ENCODE assay signal across 9 cellular contexts in genomic region chr14:67999693-68000384, GRCh38.
DNase-seq lines count a peak whose midpoint lies in the region; ATAC-seq and TF ChIP-seq lines count a peak whose summit lies in the region.
"Had no signal": no experiment of that assay in that cellular context is flagged by ENCODE, and none has a peak within 500 bp of the region (broad histone marks: within the 10 kb centered on the region; RNA-seq: fewer than 3 reads in every experiment).

No MANE protein-coding gene starts in this region.

- H3K27ac Mint-ChIP-seq in Caco-2 (ENCODE audit: unreplicated experiment) (peak overlapping the region; percentile 48), osteocyte (ENCODE audit: unreplicated experiment) (peak overlapping the region; percentile 87), endodermal cell (no peak overlapping the region)

- H3K36me3 ChIP-seq in Caco-2 (ENCODE audit: control insufficient read depth, insufficient read depth, low read length) (no peaks in the 10 kb centered on the region), esophagus muscularis mucosa (no peaks in the 10 kb centered on the region), endodermal cell (ENCODE audit: control insufficient read depth, insufficient read depth, low read length) (no peaks in the 10 kb centered on the region)

- POLR2A ChIA-PET in Caco-2 (lab: Charles Lee), result no interaction called here
- POLR2A ChIA-PET in RWPE1 (lab: Yijun Ruan, JAX; ENCODE audit: low non-redundant PET), result no interaction called here

- 56% methylated on average over 5 of the region's 5 CpGs for WGBS in esophagus muscularis mucosa
- 28 to 35% methylated on average over 5 of the region's 5 CpGs for WGBS in lower leg skin, 2 donors
- 91 to 92% methylated on average over 3 to 4 of the region's 5 CpGs for WGBS in endodermal cell (ENCODE audit: insufficient coverage in 1 of 2, insufficient read length in 1 of 2), 2 experiments

- H3K27ac ChIP-seq in RWPE1, result no peak overlapping the region
- peak overlapping the region in 3 of 4 donors; percentile 0 to 34 (median 21) for H3K27ac ChIP-seq in esophagus muscularis mucosa (replicated peaks in 1 of 4)
- no peak overlapping the region for H3K27ac ChIP-seq in endodermal cell (ENCODE audit: low read depth, low read length)

- CTCF ChIA-PET in Caco-2 (lab: Charles Lee), result no interaction called here
- CTCF ChIA-PET in RWPE1 (lab: Yijun Ruan, JAX), result no interaction called here

- peaks cover 22% of the 10 kb centered on the region for H3K4me1 ChIP-seq in Caco-2
- peaks cover 0 to 20% (median 13%) of the 10 kb centered on the region in 4 donors for H3K4me1 ChIP-seq in esophagus muscularis mucosa
- H3K4me1 ChIP-seq in endodermal cell (ENCODE audit: control insufficient read depth, insufficient read depth, low read length), result no peaks in the 10 kb centered on the region

- H3K9me3 Mint-ChIP-seq in Caco-2 (ENCODE audit: unreplicated experiment) (no peaks in the 10 kb centered on the region), osteocyte (ENCODE audit: unreplicated experiment) (peaks cover 10% of the 10 kb centered on the region), endodermal cell (peaks cover 11% of the 10 kb centered on the region)

- TF ChIP-seq CTCF in Caco-2 (IDR thresholded peaks at IDR 0.05; ENCODE audit: insufficient read depth in 1 of 2, low read depth in 1 of 2, low read length in 1 of 2, severe bottlenecking in 1 of 2, unreplicated experiment in 1 of 2), result no peak
- TF ChIP-seq CTCF in RWPE1 (conservative IDR thresholded peaks at IDR 0.05; ENCODE audit: low read depth), result no peak
- TF ChIP-seq CTCF in esophagus muscularis mucosa (IDR thresholded peaks at IDR 0.05), result no peak
- no peak for TF ChIP-seq CTCF in osteocyte (IDR thresholded peaks at IDR 0.05)
- no peak for TF ChIP-seq CTCF in lower leg skin (IDR thresholded peaks at IDR 0.05)
- TF ChIP-seq CTCF in endodermal cell (conservative IDR thresholded peaks at IDR 0.05), result no peak

- H3K4me3 ChIP-seq in Caco-2 (ENCODE audit: low read depth, low read length), result no peak overlapping the region
- H3K4me3 ChIP-seq in esophagus muscularis mucosa, result no peak overlapping the region
- no peak overlapping the region for H3K4me3 ChIP-seq in lower leg skin (ENCODE audit: low read depth, poor library complexity, severe bottlenecking)
- H3K4me3 ChIP-seq in endodermal cell (ENCODE audit: low read length), result no peak overlapping the region

- H3K4me3 Mint-ChIP-seq in Caco-2 (ENCODE audit: unreplicated experiment) (no peak overlapping the region), osteocyte (ENCODE audit: unreplicated experiment) (no peak overlapping the region), endodermal cell (no peak overlapping the region)
- H3K4me3 Mint-ChIP-seq: activated T-cell treated with anti-CD3 and anti-CD28 coated beads, Interleukin-2, amount 50 U/mL, for 4 hours had no signal

- peaks cover 16% of the 10 kb centered on the region for H3K4me1 Mint-ChIP-seq in Caco-2 (ENCODE audit: low read depth, unreplicated experiment)
- H3K4me1 Mint-ChIP-seq in osteocyte (ENCODE audit: unreplicated experiment), result peaks cover 30% of the 10 kb centered on the region
- no peaks in the 10 kb centered on the region for H3K4me1 Mint-ChIP-seq in endodermal cell

- intact Hi-C loops in Caco-2 (cut with micrococcal nuclease; ENCODE audit: unreplicated experiment), result no loop called here
- intact Hi-C loops in esophagus muscularis mucosa (cut with DNase I), result no loop called here
- intact Hi-C loops in lower leg skin (cut with DNase I; ENCODE audit: low total_unique reads), result no loop called here

- no peak for TF ChIP-seq EP300 in esophagus muscularis mucosa (IDR thresholded peaks at IDR 0.05)

- no peak overlapping the region for H3K9ac ChIP-seq in endodermal cell (ENCODE audit: extremely low read depth, low read length, poor library complexity, severe bottlenecking)

- H3K27me3 ChIP-seq in Caco-2 (replicated peaks; ENCODE audit: control insufficient read depth, insufficient read depth, low read length) (no peaks in the 10 kb centered on the region), esophagus muscularis mucosa (no peaks in the 10 kb centered on the region), endodermal cell (ENCODE audit: control insufficient read depth, insufficient read depth, low read length, poor library complexity, severe bottlenecking) (no peaks in the 10 kb centered on the region)

- TF ChIP-seq POLR2A in esophagus muscularis mucosa (IDR thresholded peaks at IDR 0.05; ENCODE audit: low read depth), result no peak
- no peak for TF ChIP-seq POLR2A in lower leg skin (IDR thresholded peaks at IDR 0.05)

- no TSS peak for BruUV-seq in Caco-2 (replicated peaks; lab: Mats Ljungman, UMichigan)

- H3K9me3 ChIP-seq in Caco-2, result no peaks in the 10 kb centered on the region
- peaks cover 0 to 6% (median 3%) of the 10 kb centered on the region in 4 donors for H3K9me3 ChIP-seq in esophagus muscularis mucosa
- H3K9me3 ChIP-seq in endodermal cell (ENCODE audit: control insufficient read depth, low read length), result no peaks in the 10 kb centered on the region

- DNase-seq in Caco-2 (no peak), RWPE1 (ENCODE audit: low spot score) (peak; percentile 75), esophagus muscularis mucosa (ENCODE audit: extremely low spot score) (no peak), osteocyte (ENCODE audit: extremely low spot score, unreplicated experiment) (no peak), lower leg skin (ENCODE audit: low spot score in 2 of 2) (no peak), cortex of kidney (lab: John Stamatoyannopoulos, UW) (no peak), endodermal cell (no peak)
- DNase-seq: activated T-cell treated with anti-CD3 and anti-CD28 coated beads, Interleukin-2, amount 50 U/mL, for 4 hours had no signal

- H3K36me3 Mint-ChIP-seq in Caco-2 (ENCODE audit: insufficient read depth, unreplicated experiment) (no peaks in the 10 kb centered on the region), osteocyte (ENCODE audit: unreplicated experiment) (no peaks in the 10 kb centered on the region), endodermal cell (ENCODE audit: low read depth) (peaks cover 1% of the 10 kb centered on the region)

- H3K27me3 Mint-ChIP-seq in Caco-2 (ENCODE audit: insufficient read depth, unreplicated experiment), result no peaks in the 10 kb centered on the region
- no peaks in the 10 kb centered on the region for H3K27me3 Mint-ChIP-seq in osteocyte (ENCODE audit: unreplicated experiment)
- H3K27me3 Mint-ChIP-seq in endodermal cell (ENCODE audit: insufficient read depth), result no peaks in the 10 kb centered on the region

- ATAC-seq in GM21576 (IDR thresholded peaks at IDR 0.05; ENCODE audit: unreplicated experiment), result no peak
- ATAC-seq: activated T-cell treated with anti-CD3 and anti-CD28 coated beads, Interleukin-2, amount 50 U/mL, for 4 hours had no signal

Comparison
In these comparisons a context has a peak if more than half of its experiments do, and no peak if none do; other contexts are left out.
1. H3K27ac ChIP-seq: peak in esophagus muscularis mucosa (3 of 4); none in RWPE1 (single experiment) and endodermal cell (single experiment).